Comparison of ENCODE assay signal across 33 cellular contexts in genomic region chr5:156851880-156852279, GRCh38. TPM values are rescaled to one million over a fixed set of nuclear protein-coding genes. Genes with fewer than 3 reads are reported as not detected.
"Had no signal": no experiment of that assay in that cellular context is flagged by ENCODE, and none has a peak within 500 bp of the region (broad histone marks: within the 10 kb centered on the region; RNA-seq: fewer than 3 reads in every experiment).

No MANE protein-coding gene starts in this region.

- H3K9me3 ChIP-seq: right lobe of liver, thyroid gland, vagina had no signal

- FAIRE-seq: urothelium cell line had no signal

- H3K36me3 ChIP-seq: neural progenitor cell, ovary, right lobe of liver, sigmoid colon, stomach, thoracic aorta, thyroid gland, tibial nerve, upper lobe of left lung, vagina had no signal

- ATAC-seq: natural killer cell treated with Interleukin-12 subunit alpha and Interleukin-12 subunit beta and Interleukin-15 and Interleukin-18, amount 100 ng/mL, for 72 hours; psoas muscle; right cardiac atrium; right lobe of liver; stimulated activated effector memory CD8-positive, alpha-beta T cell treated with anti-CD3 and anti-CD28 coated beads, Interleukin-12 subunit alpha, Interleukin-12 subunit beta, amount 100 ng/mL, for 72 hours; stimulated activated naive B cell treated with anti-CD40 and anti-IgM and Interleukin-4, amounts not matched to agents 10 μg/mL and 1 μg/mL and 100 μg/mL, for 72 hours had no signal

- H3K36me3 Mint-ChIP-seq: neural progenitor cell; stimulated activated effector memory CD8-positive, alpha-beta T cell treated with anti-CD3 and anti-CD28 coated beads, Interleukin-12 subunit alpha, Interleukin-12 subunit beta, amount 100 ng/mL, for 72 hours had no signal

- H3K27me3 ChIP-seq: neural progenitor cell, ovary, right lobe of liver, sigmoid colon, thyroid gland, tibial nerve, upper lobe of left lung, vagina had no signal

- DNase-seq: nephron progenitor cell; occipital lobe; ovary; posterior cingulate gyrus; psoas muscle; right cardiac atrium; right lobe of liver; sigmoid colon; small intestine; stimulated activated CD4-positive, alpha-beta T cell treated with anti-CD3 and anti-CD28 coated beads, Interleukin-15, amount 100 ng/mL, for 24 hours; stimulated activated CD4-positive, alpha-beta T cell treated with anti-CD3 and anti-CD28 coated beads, Interleukin-2, amount 100 ng/mL, for 24 hours; stimulated activated CD4-positive, alpha-beta T cell treated with anti-CD3 and anti-CD28 coated beads, Interleukin-2, amount 100 ng/mL, for 48 hours; stimulated activated CD4-positive, alpha-beta T cell treated with anti-CD3 and anti-CD28 coated beads, Interleukin-4, amount 100 ng/mL, for 24 hours; stimulated activated naive B cell treated with anti-CD40 and anti-IgM and Interleukin-4, amounts not matched to agents 10 μg/mL and 1 μg/mL and 100 μg/mL, for 72 hours; stimulated activated naive CD4-positive, alpha-beta T cell treated with Interleukin-2 at 50 U/mL for 16 hours; stomach; thyroid gland; trophoblast cell; upper lobe of left lung had no signal

- H3K27me3 Mint-ChIP-seq: progenitor cell of endocrine pancreas had no signal

- H3K4me2 ChIP-seq: neural progenitor cell had no signal

- H3K27ac ChIP-seq: neural progenitor cell, ovary, parathyroid adenoma, psoas muscle, right lobe of liver, sigmoid colon, stomach, thoracic aorta, thyroid gland, tibial nerve, upper lobe of left lung, vagina had no signal

- H3K27ac Mint-ChIP-seq: natural killer cell treated with Interleukin-12 subunit alpha and Interleukin-12 subunit beta and Interleukin-15 and Interleukin-18, amount 100 ng/mL, for 72 hours; nephron progenitor cell; neural progenitor cell; progenitor cell of endocrine pancreas; stimulated activated effector memory CD8-positive, alpha-beta T cell treated with anti-CD3 and anti-CD28 coated beads, Interleukin-12 subunit alpha, Interleukin-12 subunit beta, amount 100 ng/mL, for 72 hours; stimulated activated naive B cell treated with anti-CD40 and anti-IgM and Interleukin-4, amounts not matched to agents 10 μg/mL and 1 μg/mL and 100 μg/mL, for 72 hours; stimulated activated naive CD8-positive, alpha-beta T cell treated with anti-CD3 and anti-CD28 coated beads, Interleukin-15, Interleukin-2, amounts not matched to agents 100 ng/mL and 50 ng/mL, for 24 hours had no signal

- H3K4me3 Mint-ChIP-seq: natural killer cell treated with Interleukin-12 subunit alpha and Interleukin-12 subunit beta and Interleukin-15 and Interleukin-18, amount 100 ng/mL, for 72 hours; nephron progenitor cell; neural progenitor cell; stimulated activated effector memory CD8-positive, alpha-beta T cell treated with anti-CD3 and anti-CD28 coated beads, Interleukin-12 subunit alpha, Interleukin-12 subunit beta, amount 100 ng/mL, for 72 hours; stimulated activated naive B cell treated with anti-CD40 and anti-IgM and Interleukin-4, amounts not matched to agents 10 μg/mL and 1 μg/mL and 100 μg/mL, for 72 hours; stimulated activated naive CD8-positive, alpha-beta T cell treated with anti-CD3 and anti-CD28 coated beads, Interleukin-15, Interleukin-2, amounts not matched to agents 100 ng/mL and 50 ng/mL, for 24 hours had no signal

- H3K4me1 ChIP-seq: neural progenitor cell, parathyroid adenoma, psoas muscle, right lobe of liver, sigmoid colon, stomach, thyroid gland, tibial nerve, upper lobe of left lung, vagina had no signal

- H3K4me1 Mint-ChIP-seq: nephron progenitor cell; neural progenitor cell; stimulated activated effector memory CD8-positive, alpha-beta T cell treated with anti-CD3 and anti-CD28 coated beads, Interleukin-12 subunit alpha, Interleukin-12 subunit beta, amount 100 ng/mL, for 72 hours; stimulated activated naive B cell treated with anti-CD40 and anti-IgM and Interleukin-4, amounts not matched to agents 10 μg/mL and 1 μg/mL and 100 μg/mL, for 72 hours had no signal

- H3K79me2 ChIP-seq: parathyroid adenoma had no signal

- H3K4me3 ChIP-seq: neural progenitor cell, ovary, psoas muscle, right lobe of liver, sigmoid colon, stomach, thoracic aorta, thyroid gland, tibial nerve, upper lobe of left lung, vagina had no signal

- H2AFZ ChIP-seq: neural progenitor cell, parathyroid adenoma had no signal

RNA-seq across cellular contexts. Expression of gene PPP1R2B, which starts 1.8 kb away (rescaled TPM):
- total RNA-seq: ovary, progenitor cell of endocrine pancreas, right cardiac atrium, right lobe of liver, sigmoid colon, skeletal muscle tissue, stomach, subcutaneous adipose tissue, temporal lobe, thoracic aorta, thyroid gland, tibial nerve, upper lobe of left lung, ureter, vagina had no signal
- polyA plus RNA-seq: ovary, right cardiac atrium, stomach had no signal
